22 cellular contexts compared by ENCODE assay signal in the genomic region with DNA sequence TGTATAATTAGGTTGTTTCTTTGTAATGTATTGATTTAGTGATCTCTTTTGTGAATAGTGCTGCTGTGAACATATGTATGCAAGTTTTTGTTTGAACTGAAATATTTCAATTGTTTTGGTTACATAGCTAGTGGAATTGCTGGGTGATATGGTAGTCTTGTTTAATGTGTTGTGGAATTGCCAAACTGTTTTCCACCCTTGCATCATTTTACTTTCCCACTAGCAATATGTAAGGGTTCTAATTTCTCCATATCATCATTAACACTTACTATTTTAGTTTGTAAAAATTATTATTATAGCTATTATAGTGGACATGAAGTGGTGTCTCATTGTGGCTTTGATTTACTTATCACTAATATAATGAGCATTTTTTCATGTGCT. TPM values are rescaled to one million over a fixed set of nuclear protein-coding genes. Genes with fewer than 3 reads are reported as not detected.
A peak's percentile ranks its signal among the peaks of the same experiment; 100 is the strongest.
DNase-seq lines count a peak whose midpoint lies in the region; ATAC-seq, FAIRE-seq and TF ChIP-seq lines count a peak whose summit lies in the region.
"Had no signal": no experiment of that assay in that cellular context is flagged by ENCODE, and none has a peak within 500 bp of the region (broad histone marks: within the 10 kb centered on the region; RNA-seq: fewer than 3 reads in every experiment).

No MANE protein-coding gene starts in this region.

- peak; percentile 15 for FAIRE-seq in GM18507 (lab: Jason Lieb, UNC)
- FAIRE-seq: G401.6 had no signal

- no peak overlapping the region for H3K4me3 ChIP-seq in AG10803 (ENCODE audit: low read length)
- H3K4me3 ChIP-seq in fibroblast of the aortic adventitia (ENCODE audit: low read depth, low read length): no peak overlapping the region
- H3K4me3 ChIP-seq: HAP-1, SJCRH30 had no signal

- DNase-seq in AG10803 (ENCODE audit: low read depth) (peak; percentile 47), GM18507 (ENCODE audit: extremely low spot score, insufficient read length, low read depth) (no peak), OCI-M1 (lab: John Stamatoyannopoulos, UW) (peak; percentile 8), fibroblast of the aortic adventitia (ENCODE audit: low read depth) (peak; percentile 36), AG20443 (ENCODE audit: low spot score) (no peak)
- no peak for DNase-seq in activated CD4-positive, alpha-beta T cell treated with anti-CD3 and anti-CD28 coated beads, Interleukin-2, amount 50 U/mL, for 48 hours
- DNase-seq: GOT3, Karpas-422, NCI-H1092 treated with DMSO at 0.1 percent for 48 hours, NCI-H1436, NCI-H187, NCI-H2081 treated with DMSO at 0.1 percent for 48 hours, NCI-H2171, NCI-H345, NCI-H510A treated with DMSO at 0.1 percent for 48 hours, NCI-H748 treated with DMSO at 0.1 percent for 48 hours, PC-3, SJCRH30 had no signal

- TF ChIP-seq CTCF in AG10803 (conservative IDR thresholded peaks at IDR 0.05; ENCODE audit: low read length): no peak
- TF ChIP-seq CTCF in fibroblast of the aortic adventitia (IDR thresholded peaks at IDR 0.05; ENCODE audit: insufficient read depth, low read length): no peak

- no peak for ATAC-seq in HG03432 (IDR thresholded peaks at IDR 0.05; ENCODE audit: unreplicated experiment)
- ATAC-seq: PC-3, SK-N-SH treated with all-trans-retinoic acid at 6 μM for 48 hours had no signal

RNA-seq across cellular contexts. Expression of gene G2E3, which starts 5.9 kb away (rescaled TPM):
- 24.8 and 43.9 TPM in 2 replicates for total RNA-seq in fibroblast of the aortic adventitia (ENCODE audit: low replicate concordance)

RNA-seq across cellular contexts. Expression of gene SCFD1, which starts 57.3 kb away (rescaled TPM):
- total RNA-seq in fibroblast of the aortic adventitia (ENCODE audit: low replicate concordance): 103 and 125 TPM in 2 replicates

Comparison
In these comparisons a context has a peak if more than half of its experiments do, and no peak if none do; other contexts are left out.
1. DNase-seq: peak in AG10803 (single experiment), OCI-M1 (single experiment) and fibroblast of the aortic adventitia (single experiment); none in GM18507 (single experiment), AG20443 (single experiment) and activated CD4-positive, alpha-beta T cell treated with anti-CD3 and anti-CD28 coated beads, Interleukin-2, amount 50 U/mL, for 48 hours (0 of 2).